ENCODE assay signal across 11 cellular contexts in the genomic region with DNA sequence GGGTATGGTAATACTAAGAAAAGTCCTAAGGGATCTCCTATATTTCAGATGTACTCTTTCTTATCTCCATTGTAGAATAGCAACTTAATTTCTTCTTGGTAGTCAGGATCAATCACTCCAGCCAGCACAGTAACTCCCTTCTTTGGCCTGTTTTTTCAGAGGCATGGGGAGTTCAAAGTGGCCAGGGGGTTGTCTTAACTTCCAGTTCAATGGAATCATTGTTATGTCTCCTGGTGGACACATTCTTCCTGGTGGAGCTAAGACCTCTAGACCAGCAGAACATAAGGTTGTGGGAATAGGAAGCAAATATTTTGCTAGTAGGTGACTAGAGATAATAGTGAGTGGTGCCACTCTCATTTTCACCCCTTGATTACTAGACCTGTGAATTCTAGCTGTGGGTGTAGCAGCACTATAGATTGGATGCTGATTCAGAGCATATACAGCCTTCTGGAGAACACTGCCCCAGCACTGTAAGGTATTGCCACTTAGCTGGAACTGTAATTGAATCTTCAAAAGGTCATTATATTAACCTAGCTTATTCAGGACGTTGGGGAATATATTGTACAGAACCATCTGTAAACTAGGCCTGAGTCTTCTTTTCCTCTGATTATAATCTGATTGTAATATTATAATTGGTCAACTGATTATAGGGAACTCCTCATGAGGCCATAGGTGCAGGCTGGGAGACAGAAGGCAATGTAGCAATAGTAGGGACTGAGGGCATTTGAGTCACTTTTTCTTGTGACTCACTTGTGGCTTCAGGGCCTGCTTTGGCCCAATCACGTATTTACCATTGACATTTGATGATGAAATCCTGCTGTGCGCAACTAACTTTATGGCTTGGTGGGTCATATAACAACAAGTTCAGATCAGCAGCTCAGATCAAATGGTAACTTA.
A peak's percentile ranks its signal among the peaks of the same experiment; 100 is the strongest.
DNase-seq lines count a peak whose midpoint lies in the region; ATAC-seq and TF ChIP-seq lines count a peak whose summit lies in the region.
"Had no signal": no experiment of that assay in that cellular context is flagged by ENCODE, and none has a peak within 500 bp of the region (broad histone marks: within the 10 kb centered on the region; RNA-seq: fewer than 3 reads in every experiment).

No MANE protein-coding gene starts in this region.

- CTCF ChIA-PET in activated CD8-positive, alpha-beta memory T cell treated with anti-CD3 and anti-CD28 coated beads, Interleukin-2, amount 10 ng/mL, durations not matched to agents 7 days and 5 days (lab: Charles Lee) = interaction anchor here (0.8 kb wide), 1 partner anchor 9 kb away, joined by 6 read pairs; no protein-coding TSS in a partner anchor
- CTCF ChIA-PET in PC-3 (lab: Charles Lee) = no interaction called here

- no peaks in the 10 kb centered on the region for H3K27me3 Mint-ChIP-seq in activated CD8-positive, alpha-beta memory T cell treated with anti-CD3 and anti-CD28 coated beads, Interleukin-2, amount 10 ng/mL, durations not matched to agents 7 days and 5 days
- no peaks in the 10 kb centered on the region for H3K27me3 Mint-ChIP-seq in progenitor cell of endocrine pancreas

- DNase-seq in activated CD8-positive, alpha-beta memory T cell treated with anti-CD3 and anti-CD28 coated beads, Interleukin-2, amount 10 ng/mL, durations not matched to agents 7 days and 5 days = no peak
- DNase-seq in activated CD8-positive, alpha-beta memory T cell treated with anti-CD3 and anti-CD28 coated beads, Interleukin-2, amount 50 U/mL, for 4 hours = no peak
- DNase-seq in PC-3 (peak; percentile 98), epithelial cell of proximal tubule (ENCODE audit: low read depth) (peak; percentile 84), progenitor cell of endocrine pancreas (ENCODE audit: low spot score, unreplicated experiment) (no peak), NCI-H345 (lab: John Stamatoyannopoulos, UW) (no peak)
- peak; percentile 38 for DNase-seq in stimulated activated naive CD8-positive, alpha-beta T cell treated with anti-CD3 and anti-CD28 coated beads, Interleukin-15, Interleukin-2, amounts not matched to agents 100 U/mL and 50 U/mL, for 24 hours
- DNase-seq: activated gamma-delta T cell treated with Interleukin-2 at 50 U/mL for 16 hours, DMS 273 treated with DMSO at 0.1 percent for 48 hours, NCI-H2171 treated with DMSO at 0.1 percent for 48 hours had no signal

- ATAC-seq in activated CD8-positive, alpha-beta memory T cell treated with anti-CD3 and anti-CD28 coated beads, Interleukin-2, amount 10 ng/mL, durations not matched to agents 7 days and 5 days = peak; percentile 49
- ATAC-seq in PC-3 = peak; percentile 95
- ATAC-seq in stimulated activated naive CD8-positive, alpha-beta T cell treated with anti-CD3 and anti-CD28 coated beads, Interleukin-15, Interleukin-2, amounts not matched to agents 100 U/mL and 50 U/mL, for 24 hours = peak; percentile 93
- ATAC-seq in HG03175 (IDR thresholded peaks at IDR 0.05; ENCODE audit: unreplicated experiment) = no peak

- peaks cover 6% of the 10 kb centered on the region for H3K9me3 Mint-ChIP-seq in activated CD8-positive, alpha-beta memory T cell treated with anti-CD3 and anti-CD28 coated beads, Interleukin-2, amount 10 ng/mL, durations not matched to agents 7 days and 5 days (ENCODE audit: low read depth)
- no peaks in the 10 kb centered on the region for H3K9me3 Mint-ChIP-seq in progenitor cell of endocrine pancreas (ENCODE audit: low read depth)

- no peaks in the 10 kb centered on the region for H3K79me2 ChIP-seq in PC-3 (ENCODE audit: low read length)

- H3K9ac ChIP-seq in PC-3 (ENCODE audit: low read length) = peak overlapping the region; percentile 63

- intact Hi-C loops in PC-3 (cut with micrococcal nuclease) = loop anchor here (1.0 to 2.0 kb wide), 2 partner anchors 10 to 180 kb away; no protein-coding TSS in a partner anchor

- no peaks in the 10 kb centered on the region for H3K9me2 ChIP-seq in PC-3 (replicated peaks; ENCODE audit: low read length)

- H3K4me3 Mint-ChIP-seq in activated CD8-positive, alpha-beta memory T cell treated with anti-CD3 and anti-CD28 coated beads, Interleukin-2, amount 10 ng/mL, durations not matched to agents 7 days and 5 days = no peak overlapping the region
- no peak overlapping the region for H3K4me3 Mint-ChIP-seq in progenitor cell of endocrine pancreas (ENCODE audit: low read depth)

- H3K27ac Mint-ChIP-seq in activated CD8-positive, alpha-beta memory T cell treated with anti-CD3 and anti-CD28 coated beads, Interleukin-2, amount 10 ng/mL, durations not matched to agents 7 days and 5 days = no peak overlapping the region
- no peak overlapping the region for H3K27ac Mint-ChIP-seq in progenitor cell of endocrine pancreas

- POLR2A ChIA-PET in PC-3 (lab: Charles Lee; ENCODE audit: unreplicated experiment) = interaction anchor here (0.5 kb wide), 1 partner anchor 73 kb away, joined by 3 read pairs; no protein-coding TSS in a partner anchor

- H3K4me1 ChIP-seq in PC-3 (ENCODE audit: insufficient read depth, low read length) = peaks cover 22% of the 10 kb centered on the region

- H3K27ac ChIP-seq in PC-3 (ENCODE audit: low read length) = peak overlapping the region; percentile 93

- no peak overlapping the region for H3K4me3 ChIP-seq in PC-3 (ENCODE audit: low read length)
- no peak overlapping the region for H3K4me3 ChIP-seq in epithelial cell of proximal tubule (ENCODE audit: low read depth, low read length)

- H3K4me1 Mint-ChIP-seq in activated CD8-positive, alpha-beta memory T cell treated with anti-CD3 and anti-CD28 coated beads, Interleukin-2, amount 10 ng/mL, durations not matched to agents 7 days and 5 days = peaks cover 10% of the 10 kb centered on the region
- H3K4me1 Mint-ChIP-seq in progenitor cell of endocrine pancreas (ENCODE audit: low read depth) = no peaks in the 10 kb centered on the region

- BruUV-seq in PC-3 (replicated peaks; lab: Mats Ljungman, UMichigan) = no TSS peak

- peaks cover 9% of the 10 kb centered on the region for H3F3A ChIP-seq in PC-3 (ENCODE audit: low read length, unreplicated experiment)

- no peaks in the 10 kb centered on the region for H4K20me1 ChIP-seq in PC-3 (ENCODE audit: low read length)

- no peaks in the 10 kb centered on the region for H3K36me3 Mint-ChIP-seq in activated CD8-positive, alpha-beta memory T cell treated with anti-CD3 and anti-CD28 coated beads, Interleukin-2, amount 10 ng/mL, durations not matched to agents 7 days and 5 days
- H3K36me3 Mint-ChIP-seq in progenitor cell of endocrine pancreas (ENCODE audit: insufficient read depth) = no peaks in the 10 kb centered on the region

- H3K4me2 ChIP-seq in PC-3 (ENCODE audit: low read length) = peak overlapping the region; percentile 48

- H3K27me3 ChIP-seq in PC-3 (ENCODE audit: low read length) = no peaks in the 10 kb centered on the region

- no peaks in the 10 kb centered on the region for H3K9me3 ChIP-seq in PC-3 (ENCODE audit: low read length)

- no peak for TF ChIP-seq CTCF in PC-3 (conservative IDR thresholded peaks at IDR 0.05; ENCODE audit: low read depth, low read length)
- TF ChIP-seq CTCF in epithelial cell of proximal tubule (conservative IDR thresholded peaks at IDR 0.05; ENCODE audit: low read depth, low read length) = no peak
- no peak for TF ChIP-seq CTCF in progenitor cell of endocrine pancreas (IDR thresholded peaks at IDR 0.05; ENCODE audit: unreplicated experiment)

- no peaks in the 10 kb centered on the region for H3K36me3 ChIP-seq in PC-3 (ENCODE audit: low read depth, low read length)

- no peak overlapping the region for H2AFZ ChIP-seq in PC-3 (ENCODE audit: low read length)

Comparison
In these comparisons a context has a peak if more than half of its experiments do, and no peak if none do; other contexts are left out.
1. DNase-seq: peak in PC-3 (single experiment), epithelial cell of proximal tubule (single experiment) and stimulated activated naive CD8-positive, alpha-beta T cell treated with anti-CD3 and anti-CD28 coated beads, Interleukin-15, Interleukin-2, amounts not matched to agents 100 U/mL and 50 U/mL, for 24 hours (single experiment); none in activated CD8-positive, alpha-beta memory T cell treated with anti-CD3 and anti-CD28 coated beads, Interleukin-2, amount 10 ng/mL, durations not matched to agents 7 days and 5 days (single experiment), activated CD8-positive, alpha-beta memory T cell treated with anti-CD3 and anti-CD28 coated beads, Interleukin-2, amount 50 U/mL, for 4 hours (single experiment), progenitor cell of endocrine pancreas (single experiment) and NCI-H345 (single experiment).